Comparison of ENCODE assay signal across 1 cellular context in genomic region chr10:119687192-119688032, GRCh38.
TF ChIP-seq lines count a peak whose summit lies in the region.

No MANE protein-coding gene starts in this region.

TF ChIP-seq in IMR-90, 13 proteins besides CTCF, POLR2A, EP300 and RAD21 (continued from another document):
- no peak for TF ChIP-seq CHD1 (IDR thresholded peaks at IDR 0.05; ENCODE audit: low read depth, low read length)
- TF ChIP-seq ELK1 (IDR thresholded peaks at IDR 0.05; ENCODE audit: borderline replicate concordance, low read depth, low read length): no peak
- TF ChIP-seq CEBPB (IDR thresholded peaks at IDR 0.05; ENCODE audit: low read depth, low read length): no peak
- no peak for TF ChIP-seq FOS (IDR thresholded peaks at IDR 0.05; ENCODE audit: low read depth, low read length)
- TF ChIP-seq SMC3 (IDR thresholded peaks at IDR 0.05; ENCODE audit: low read depth, low read length): no peak
